In genomic region chr3:89584398-89584797, GRCh38 we compare ENCODE assay signal across 9 cellular contexts.
"Had no signal": no experiment of that assay in that cellular context is flagged by ENCODE, and none has a peak within 500 bp of the region (broad histone marks: within the 10 kb centered on the region; RNA-seq: fewer than 3 reads in every experiment).

No MANE protein-coding gene starts in this region.

- H3K4me3 ChIP-seq: GM23338, K562 had no signal

- FAIRE-seq: H1, H54, HepG2, K562 had no signal

- ATAC-seq: GM23338, HCT116, HepG2, K562 had no signal

- H2AFZ ChIP-seq: GM23338 had no signal

- H3K4me2 ChIP-seq: GM23338 had no signal

- DNase-seq: H9, HFFc6 had no signal

- H3K27ac ChIP-seq: HL-60 had no signal
